27 cellular contexts compared by ENCODE assay signal in the genomic region with DNA sequence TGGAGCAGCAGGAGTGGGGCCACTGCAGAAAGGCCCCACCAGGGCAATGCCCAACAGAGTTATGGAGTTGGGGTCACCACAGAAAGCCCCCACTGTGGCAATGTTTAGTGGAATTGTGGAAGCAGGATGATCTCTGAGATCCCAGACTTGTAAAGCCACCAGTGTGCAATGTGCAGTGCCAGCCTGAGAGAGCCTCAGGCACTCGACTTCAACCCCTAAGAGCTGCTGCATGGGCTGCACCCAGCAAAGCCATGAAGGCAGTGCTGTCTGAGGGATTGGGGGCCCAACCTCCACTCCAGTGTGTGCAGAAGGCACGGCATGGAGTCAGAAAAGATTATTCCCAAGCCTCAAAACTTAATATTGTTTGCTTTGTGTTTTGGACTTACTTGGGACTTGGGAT. TPM values are rescaled to one million over a fixed set of nuclear protein-coding genes. Genes with fewer than 3 reads are reported as not detected.
"Had no signal": no experiment of that assay in that cellular context is flagged by ENCODE, and none has a peak within 500 bp of the region (broad histone marks: within the 10 kb centered on the region; RNA-seq: fewer than 3 reads in every experiment).

No MANE protein-coding gene starts in this region.

- H2AFZ ChIP-seq: neural progenitor cell, parathyroid adenoma had no signal

- H3K27ac ChIP-seq: neural progenitor cell, ovary, parathyroid adenoma, psoas muscle, right lobe of liver, sigmoid colon, suprapubic skin, testis, tibial artery, transverse colon, upper lobe of right lung, uterus had no signal

- DNase-seq: natural killer cell; occipital lobe; ovary; psoas muscle; right cardiac atrium; right lobe of liver; sigmoid colon; stimulated activated CD4-positive, alpha-beta T cell treated with anti-CD3 and anti-CD28 coated beads, Interleukin-1b, Interleukin-23, amount 100 ng/mL, for 48 hours; stimulated activated CD4-positive, alpha-beta T cell treated with anti-CD3 and anti-CD28 coated beads, Interleukin-4, amount 100 ng/mL, for 1 hour; stimulated activated CD4-positive, alpha-beta T cell treated with anti-CD3 and anti-CD28 coated beads, Interleukin-4, amount 100 ng/mL, for 4 hours; stimulated activated CD8-positive, alpha-beta memory T cell treated with anti-CD3 and anti-CD28 coated beads, Interleukin-4, amount 100 ng/mL, for 48 hours; stimulated activated naive CD4-positive, alpha-beta T cell; stimulated activated naive CD8-positive, alpha-beta T cell treated with anti-CD3 and anti-CD28 coated beads, Interleukin-15, amount 100 ng/mL, for 72 hours; stimulated activated naive CD8-positive, alpha-beta T cell treated with anti-CD3 and anti-CD28 coated beads, Interleukin-15, Interleukin-2, amounts not matched to agents 100 U/mL and 50 U/mL, for 24 hours; substantia nigra; testis; tibial artery; transverse colon; upper lobe of right lung; uterus had no signal

- H3K9ac ChIP-seq: neural progenitor cell, parathyroid adenoma had no signal

- H3K79me2 ChIP-seq: parathyroid adenoma had no signal

- FAIRE-seq: small intestine had no signal

- H3K36me3 ChIP-seq: neural progenitor cell, ovary, right lobe of liver, sigmoid colon, suprapubic skin, upper lobe of right lung, uterus had no signal

- H3K4me3 ChIP-seq: neural progenitor cell, ovary, psoas muscle, right lobe of liver, sigmoid colon, suprapubic skin, testis, tibial artery, transverse colon, upper lobe of right lung, uterus had no signal

- H3K4me2 ChIP-seq: neural progenitor cell had no signal

- ATAC-seq: natural killer cell; psoas muscle; right cardiac atrium; right lobe of liver; stimulated activated memory B cell treated with anti-CD40 and anti-IgM and Interleukin-4, amounts not matched to agents 10 μg/mL and 1 μg/mL and 100 μg/mL, for 72 hours; stimulated activated naive CD8-positive, alpha-beta T cell treated with anti-CD3 and anti-CD28 coated beads, Interleukin-15, amount 100 ng/mL, for 72 hours; stimulated activated naive CD8-positive, alpha-beta T cell treated with anti-CD3 and anti-CD28 coated beads, Interleukin-15, Interleukin-2, amounts not matched to agents 100 U/mL and 50 U/mL, for 24 hours; upper lobe of right lung had no signal

- H3K27me3 ChIP-seq: ovary, right lobe of liver, sigmoid colon, suprapubic skin, testis, tibial artery, transverse colon, upper lobe of right lung, uterus had no signal

- H3K4me1 ChIP-seq: neural progenitor cell, parathyroid adenoma, psoas muscle, right lobe of liver, sigmoid colon, suprapubic skin, testis, tibial artery, transverse colon, upper lobe of right lung, uterus had no signal

RNA-seq across cellular contexts. Expression of gene SAMD9, which starts 20.4 kb away (rescaled TPM):
- polyA plus RNA-seq: neural cell had no signal

RNA-seq across cellular contexts. Expression of gene SAMD9L, which starts 50.8 kb away (rescaled TPM):
- total RNA-seq: progenitor cell of endocrine pancreas had no signal
- polyA plus RNA-seq: neural cell had no signal
